8 cellular contexts compared by ENCODE assay signal in genomic region chr13:33015791-33016323, GRCh38. TPM values are rescaled to one million over a fixed set of nuclear protein-coding genes. Genes with fewer than 3 reads are reported as not detected.
DNase-seq lines count a peak whose midpoint lies in the region; ATAC-seq and TF ChIP-seq lines count a peak whose summit lies in the region.

No MANE protein-coding gene starts in this region.

- peak overlapping the region; percentile 40 for H3K4me3 ChIP-seq in GM12875 (ENCODE audit: low read depth, low read length)
- H3K4me3 ChIP-seq in naive thymus-derived CD4-positive, alpha-beta T cell (ENCODE audit: low read length): peak overlapping the region; percentile 29

- peak in 2 of 9 donors; percentile 1 to 31 for DNase-seq in naive thymus-derived CD4-positive, alpha-beta T cell
- DNase-seq in NCI-H1048 (lab: John Stamatoyannopoulos, UW) (no peak), Kasumi-1 (lab: John Stamatoyannopoulos, UW) (no peak), NCI-H1105 (lab: John Stamatoyannopoulos, UW) (no peak)

- CTCF ChIA-PET in naive thymus-derived CD4-positive, alpha-beta T cell (lab: Charles Lee): no interaction called here

- H3K27me3 ChIP-seq in naive thymus-derived CD4-positive, alpha-beta T cell (ENCODE audit: control insufficient read depth in 2 of 2, insufficient read depth in 2 of 2, low read length in 2 of 2): peaks cover 4 to 7% of the 10 kb centered on the region in 2 donors

- no peaks in the 10 kb centered on the region for H3K36me3 Mint-ChIP-seq in dendritic cell treated with granulocyte-macrophage colony-stimulating factor and Interleukin-4, amounts not matched to agents 40 ng/mL and 50 ng/mL, for 4 days (ENCODE audit: low read depth)
- peaks cover 0 to 7% (median 0%) of the 10 kb centered on the region in 5 donors for H3K36me3 Mint-ChIP-seq in naive thymus-derived CD4-positive, alpha-beta T cell

- intact Hi-C loops in dendritic cell treated with granulocyte-macrophage colony-stimulating factor and Interleukin-4, amounts not matched to agents 40 ng/mL and 50 ng/mL, for 4 days (cut with micrococcal nuclease): no loop called here
- intact Hi-C loops in naive thymus-derived CD4-positive, alpha-beta T cell (cut with micrococcal nuclease): loop anchor here (2.0 to 5.0 kb wide), 6 partner anchors 234 to 706 kb away; partner anchors contain the start of gene PDS5B (in 1 of the 2)

- H3K4me1 Mint-ChIP-seq in dendritic cell treated with granulocyte-macrophage colony-stimulating factor and Interleukin-4, amounts not matched to agents 40 ng/mL and 50 ng/mL, for 4 days (ENCODE audit: low read depth): peaks cover 22% of the 10 kb centered on the region
- H3K4me1 Mint-ChIP-seq in naive thymus-derived CD4-positive, alpha-beta T cell: peaks cover 10 to 21% (median 15%) of the 10 kb centered on the region in 7 donors

- H3K36me3 ChIP-seq in naive thymus-derived CD4-positive, alpha-beta T cell (ENCODE audit: control insufficient read depth in 2 of 3, insufficient read depth in 3 of 3, low read length in 3 of 3): no peaks in the 10 kb centered on the region

- H3K9me3 Mint-ChIP-seq in dendritic cell treated with granulocyte-macrophage colony-stimulating factor and Interleukin-4, amounts not matched to agents 40 ng/mL and 50 ng/mL, for 4 days: peaks cover 4% of the 10 kb centered on the region
- peaks cover 0 to 9% (median 0%) of the 10 kb centered on the region in 11 donors for H3K9me3 Mint-ChIP-seq in naive thymus-derived CD4-positive, alpha-beta T cell

- no peak overlapping the region for H3K27ac ChIP-seq in naive thymus-derived CD4-positive, alpha-beta T cell (ENCODE audit: low read depth, low read length)

- H3K27ac Mint-ChIP-seq in dendritic cell treated with granulocyte-macrophage colony-stimulating factor and Interleukin-4, amounts not matched to agents 40 ng/mL and 50 ng/mL, for 4 days: no peak overlapping the region
- peak overlapping the region in 1 of 9 donors; percentile 17 for H3K27ac Mint-ChIP-seq in naive thymus-derived CD4-positive, alpha-beta T cell

- ATAC-seq in HG02798 (IDR thresholded peaks at IDR 0.05; ENCODE audit: poor library complexity, unreplicated experiment) (peak; percentile 22), HG03025 (IDR thresholded peaks at IDR 0.05; ENCODE audit: low FRiP score, unreplicated experiment) (no peak)
- ATAC-seq in naive thymus-derived CD4-positive, alpha-beta T cell: no peak

- H3K4me3 Mint-ChIP-seq in dendritic cell treated with granulocyte-macrophage colony-stimulating factor and Interleukin-4, amounts not matched to agents 40 ng/mL and 50 ng/mL, for 4 days: peak overlapping the region; percentile 50
- peak overlapping the region; percentile 56 to 80 (median 76) for H3K4me3 Mint-ChIP-seq in naive thymus-derived CD4-positive, alpha-beta T cell

- peaks cover 3 to 7% of the 10 kb centered on the region in 2 donors for H3K4me1 ChIP-seq in naive thymus-derived CD4-positive, alpha-beta T cell (ENCODE audit: control insufficient read depth in 2 of 2, insufficient read depth in 2 of 2, low read length in 2 of 2)

- no peak for TF ChIP-seq CTCF in GM12875 (IDR thresholded peaks at IDR 0.05; ENCODE audit: borderline replicate concordance, insufficient read depth, low read depth, low read length)

- no peaks in the 10 kb centered on the region for H3K9me3 ChIP-seq in naive thymus-derived CD4-positive, alpha-beta T cell (ENCODE audit: control insufficient read depth in 2 of 3, low read length in 3 of 3)

- H3K27me3 Mint-ChIP-seq in dendritic cell treated with granulocyte-macrophage colony-stimulating factor and Interleukin-4, amounts not matched to agents 40 ng/mL and 50 ng/mL, for 4 days: peaks cover 73% of the 10 kb centered on the region
- H3K27me3 Mint-ChIP-seq in naive thymus-derived CD4-positive, alpha-beta T cell: peaks cover 69 to 85% (median 73%) of the 10 kb centered on the region in 5 donors

- POLR2A ChIA-PET in naive thymus-derived CD4-positive, alpha-beta T cell (lab: Charles Lee): no interaction called here

RNA-seq across cellular contexts. Expression of gene KL, which starts 0.4 kb away (rescaled TPM):
- under 1 TPM; 0.15 to 0.36 (median 0.22) TPM for total RNA-seq in naive thymus-derived CD4-positive, alpha-beta T cell
- polyA plus RNA-seq in naive thymus-derived CD4-positive, alpha-beta T cell: not detected
